In the genomic region with DNA sequence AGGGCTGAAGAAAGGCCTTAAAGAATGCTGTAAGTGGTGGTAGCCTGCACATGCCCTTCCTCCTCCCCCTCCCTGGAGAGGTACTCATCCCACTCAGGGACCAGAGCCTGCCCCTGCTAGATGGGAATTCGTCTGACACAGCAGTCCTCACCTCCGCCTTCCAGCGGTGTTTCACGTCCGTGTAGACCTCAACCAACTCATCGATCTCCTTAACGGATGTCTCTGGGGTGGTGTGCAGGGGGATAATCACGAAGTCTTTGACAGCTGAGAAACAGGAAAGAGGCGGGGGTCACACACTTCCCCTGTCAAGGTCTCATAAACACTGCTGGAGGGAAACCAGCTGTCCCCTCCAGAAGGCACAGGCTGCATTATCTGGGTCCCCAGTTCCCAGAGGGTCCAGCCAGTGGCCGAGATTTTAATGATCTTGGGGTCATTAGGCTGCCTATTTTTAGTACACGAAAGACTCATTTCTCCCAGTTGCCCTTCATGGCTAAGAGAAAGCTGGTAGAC, we compare ENCODE assay signal across 1 cellular context.
TF ChIP-seq lines count a peak whose summit lies in the region.

No MANE protein-coding gene starts in this region.

TF ChIP-seq in liver, 16 proteins besides CTCF, POLR2A, EP300 and RAD21 (continued from another document):
- TF ChIP-seq, protein P1, sequence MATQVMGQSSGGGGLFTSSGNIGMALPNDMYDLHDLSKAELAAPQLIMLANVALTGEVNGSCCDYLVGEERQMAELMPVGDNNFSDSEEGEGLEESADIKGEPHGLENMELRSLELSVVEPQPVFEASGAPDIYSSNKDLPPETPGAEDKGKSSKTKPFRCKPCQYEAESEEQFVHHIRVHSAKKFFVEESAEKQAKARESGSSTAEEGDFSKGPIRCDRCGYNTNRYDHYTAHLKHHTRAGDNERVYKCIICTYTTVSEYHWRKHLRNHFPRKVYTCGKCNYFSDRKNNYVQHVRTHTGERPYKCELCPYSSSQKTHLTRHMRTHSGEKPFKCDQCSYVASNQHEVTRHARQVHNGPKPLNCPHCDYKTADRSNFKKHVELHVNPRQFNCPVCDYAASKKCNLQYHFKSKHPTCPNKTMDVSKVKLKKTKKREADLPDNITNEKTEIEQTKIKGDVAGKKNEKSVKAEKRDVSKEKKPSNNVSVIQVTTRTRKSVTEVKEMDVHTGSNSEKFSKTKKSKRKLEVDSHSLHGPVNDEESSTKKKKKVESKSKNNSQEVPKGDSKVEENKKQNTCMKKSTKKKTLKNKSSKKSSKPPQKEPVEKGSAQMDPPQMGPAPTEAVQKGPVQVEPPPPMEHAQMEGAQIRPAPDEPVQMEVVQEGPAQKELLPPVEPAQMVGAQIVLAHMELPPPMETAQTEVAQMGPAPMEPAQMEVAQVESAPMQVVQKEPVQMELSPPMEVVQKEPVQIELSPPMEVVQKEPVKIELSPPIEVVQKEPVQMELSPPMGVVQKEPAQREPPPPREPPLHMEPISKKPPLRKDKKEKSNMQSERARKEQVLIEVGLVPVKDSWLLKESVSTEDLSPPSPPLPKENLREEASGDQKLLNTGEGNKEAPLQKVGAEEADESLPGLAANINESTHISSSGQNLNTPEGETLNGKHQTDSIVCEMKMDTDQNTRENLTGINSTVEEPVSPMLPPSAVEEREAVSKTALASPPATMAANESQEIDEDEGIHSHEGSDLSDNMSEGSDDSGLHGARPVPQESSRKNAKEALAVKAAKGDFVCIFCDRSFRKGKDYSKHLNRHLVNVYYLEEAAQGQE (IDR thresholded peaks at IDR 0.05) = no peak
- no peak for TF ChIP-seq GABPA (IDR thresholded peaks at IDR 0.05 in 1 of 2, conservative IDR thresholded peaks at IDR 0.05 in 1 of 2)
- TF ChIP-seq NR2F2 (IDR thresholded peaks at IDR 0.05) = peak; percentile 89
- TF ChIP-seq RXRA (IDR thresholded peaks at IDR 0.05) = peak; percentile 28 to 43
